In genomic region chr19:4841366-4841704, GRCh38 we compare ENCODE assay signal across 19 cellular contexts. TPM values are rescaled to one million over a fixed set of nuclear protein-coding genes. Genes with fewer than 3 reads are reported as not detected.
DNase-seq lines count a peak whose midpoint lies in the region; ATAC-seq and TF ChIP-seq lines count a peak whose summit lies in the region.
"Had no signal": no experiment of that assay in that cellular context is flagged by ENCODE, and none has a peak within 500 bp of the region (broad histone marks: within the 10 kb centered on the region; RNA-seq: fewer than 3 reads in every experiment).

No MANE protein-coding gene starts in this region.

- peaks cover 26% of the 10 kb centered on the region for H3K36me3 Mint-ChIP-seq in T-helper 2 cell treated with Interferon-gamma antibody and Interleukin-4, amounts not matched to agents 5 μg/mL and 100 μg/mL, for 36 hours (ENCODE audit: low read depth)
- peaks cover 20 to 28% of the 10 kb centered on the region in 2 donors for H3K36me3 Mint-ChIP-seq in CD4-positive, alpha-beta memory T cell
- H3K36me3 Mint-ChIP-seq in activated B cell treated with CpG ODN at 0.5 μM for 24 hours (ENCODE audit: low read depth), result peaks cover 55% of the 10 kb centered on the region
- H3K36me3 Mint-ChIP-seq: activated naive CD4-positive, alpha-beta T cell treated with anti-CD3 and anti-CD28 coated beads, Interleukin-2, amount 50 U/mL, for 24 hours had no signal

- TF ChIP-seq CTCF in activated B cell treated with CpG ODN at 0.5 μM for 24 hours (IDR thresholded peaks at IDR 0.05), result no peak
- TF ChIP-seq CTCF in fibroblast of villous mesenchyme (IDR thresholded peaks at IDR 0.05; ENCODE audit: insufficient read depth, low read depth, low read length), result no peak
- no peak for TF ChIP-seq CTCF in dorsolateral prefrontal cortex (IDR thresholded peaks at IDR 0.05 in 54 of 56, conservative IDR thresholded peaks at IDR 0.05 in 2 of 56; ENCODE audit: low read depth in 1 of 56, partially characterized antibody in 56 of 56)

- no peaks in the 10 kb centered on the region for H3K9me3 ChIP-seq in CD4-positive, alpha-beta memory T cell (ENCODE audit: control insufficient read depth in 1 of 2, low read length in 2 of 2)
- H3K9me3 ChIP-seq: breast epithelium, SK-N-SH, transverse colon had no signal

- no peak overlapping the region for H3K4me3 Mint-ChIP-seq in T-helper 2 cell treated with Interferon-gamma antibody and Interleukin-4, amounts not matched to agents 5 μg/mL and 100 μg/mL, for 36 hours
- H3K4me3 Mint-ChIP-seq in CD4-positive, alpha-beta memory T cell, result peak overlapping the region in 5 of 8 donors; percentile 5 to 82 (median 52)
- H3K4me3 Mint-ChIP-seq in activated B cell treated with CpG ODN at 0.5 μM for 24 hours, result no peak overlapping the region
- H3K4me3 Mint-ChIP-seq: activated naive CD4-positive, alpha-beta T cell treated with anti-CD3 and anti-CD28 coated beads, Interleukin-2, amount 50 U/mL, for 24 hours had no signal

- no peak for DNase-seq in T-helper 2 cell treated with Interferon-gamma antibody and Interleukin-4, amounts not matched to agents 5 μg/mL and 100 μg/mL, for 36 hours (ENCODE audit: low spot score)
- DNase-seq in T-helper 2 cell, result no peak
- no peak for DNase-seq in CD4-positive, alpha-beta memory T cell
- no peak for DNase-seq in activated B cell treated with CpG ODN at 0.5 μM for 24 hours
- DNase-seq in fibroblast of villous mesenchyme (ENCODE audit: low read depth), result peak; percentile 85
- no peak for DNase-seq in SIG-M5 treated with dmso at 0.1 percent for 504 hours (lab: John Stamatoyannopoulos, UW; ENCODE audit: unreplicated experiment)
- no peak for DNase-seq in dorsolateral prefrontal cortex
- no peak for DNase-seq in activated effector memory CD4-positive, alpha-beta T cell treated with Interleukin-2 at 50 U/mL for 16 hours
- DNase-seq: dermis blood vessel endothelial cell, DMS79 treated with DMSO at 0.1 percent for 48 hours, left colon, NCI-H1694, NCI-H82, SK-N-SH, transverse colon had no signal

- peak overlapping the region; percentile 77 for H3K27ac Mint-ChIP-seq in T-helper 2 cell treated with Interferon-gamma antibody and Interleukin-4, amounts not matched to agents 5 μg/mL and 100 μg/mL, for 36 hours
- peak overlapping the region in 6 of 7 donors; percentile 50 to 87 (median 82) for H3K27ac Mint-ChIP-seq in CD4-positive, alpha-beta memory T cell
- H3K27ac Mint-ChIP-seq in activated B cell treated with CpG ODN at 0.5 μM for 24 hours, result peak overlapping the region; percentile 31
- H3K27ac Mint-ChIP-seq: activated naive CD4-positive, alpha-beta T cell treated with anti-CD3 and anti-CD28 coated beads, Interleukin-2, amount 50 U/mL, for 24 hours had no signal

- H3K27me3 Mint-ChIP-seq in T-helper 2 cell treated with Interferon-gamma antibody and Interleukin-4, amounts not matched to agents 5 μg/mL and 100 μg/mL, for 36 hours (ENCODE audit: low read depth), result no peaks in the 10 kb centered on the region
- no peaks in the 10 kb centered on the region for H3K27me3 Mint-ChIP-seq in CD4-positive, alpha-beta memory T cell
- no peaks in the 10 kb centered on the region for H3K27me3 Mint-ChIP-seq in activated B cell treated with CpG ODN at 0.5 μM for 24 hours
- H3K27me3 Mint-ChIP-seq: activated naive CD4-positive, alpha-beta T cell treated with anti-CD3 and anti-CD28 coated beads, Interleukin-2, amount 50 U/mL, for 24 hours had no signal

- intact Hi-C loops in CD4-positive, alpha-beta memory T cell (cut with micrococcal nuclease), result no loop called here
- intact Hi-C loops in activated B cell treated with CpG ODN at 0.5 μM for 24 hours (cut with micrococcal nuclease) (no loop called here), dorsolateral prefrontal cortex (cut with DNase I) (no loop called here)

- no peak overlapping the region for H3K4me3 ChIP-seq in CD4-positive, alpha-beta memory T cell (ENCODE audit: low read length in 2 of 2)
- H3K4me3 ChIP-seq in fibroblast of villous mesenchyme (ENCODE audit: low read depth, low read length) (no peak overlapping the region), dorsolateral prefrontal cortex (no peak overlapping the region)
- H3K4me3 ChIP-seq: breast epithelium, transverse colon had no signal

- peaks cover 8% of the 10 kb centered on the region for H3K36me3 ChIP-seq in CD4-positive, alpha-beta memory T cell (ENCODE audit: insufficient read depth, low read length)
- H3K36me3 ChIP-seq: breast epithelium had no signal

- no peak for ATAC-seq in activated B cell treated with CpG ODN at 0.5 μM for 24 hours (ENCODE audit: low read depth)
- ATAC-seq: left colon, Panc1 had no signal

- H3K4me1 ChIP-seq in CD4-positive, alpha-beta memory T cell (ENCODE audit: insufficient read depth, low read length), result peaks cover 12% of the 10 kb centered on the region
- H3K4me1 ChIP-seq: breast epithelium had no signal

- H3K4me1 Mint-ChIP-seq in T-helper 2 cell treated with Interferon-gamma antibody and Interleukin-4, amounts not matched to agents 5 μg/mL and 100 μg/mL, for 36 hours (ENCODE audit: low read depth), result peaks cover 5% of the 10 kb centered on the region
- H3K4me1 Mint-ChIP-seq in CD4-positive, alpha-beta memory T cell, result peaks cover 6 to 15% (median 11%) of the 10 kb centered on the region in 4 donors
- H3K4me1 Mint-ChIP-seq in activated B cell treated with CpG ODN at 0.5 μM for 24 hours, result peaks cover 17% of the 10 kb centered on the region
- H3K4me1 Mint-ChIP-seq: activated naive CD4-positive, alpha-beta T cell treated with anti-CD3 and anti-CD28 coated beads, Interleukin-2, amount 50 U/mL, for 24 hours had no signal

- no peaks in the 10 kb centered on the region for H3K9me3 Mint-ChIP-seq in T-helper 2 cell treated with Interferon-gamma antibody and Interleukin-4, amounts not matched to agents 5 μg/mL and 100 μg/mL, for 36 hours
- no peaks in the 10 kb centered on the region for H3K9me3 Mint-ChIP-seq in CD4-positive, alpha-beta memory T cell
- no peaks in the 10 kb centered on the region for H3K9me3 Mint-ChIP-seq in activated B cell treated with CpG ODN at 0.5 μM for 24 hours
- H3K9me3 Mint-ChIP-seq: activated naive CD4-positive, alpha-beta T cell treated with anti-CD3 and anti-CD28 coated beads, Interleukin-2, amount 50 U/mL, for 24 hours had no signal

- POLR2A ChIA-PET in CD4-positive, alpha-beta memory T cell (lab: Charles Lee; ENCODE audit: partially characterized antibody), result no interaction called here
- POLR2A ChIA-PET in activated B cell treated with CpG ODN at 0.5 μM for 24 hours (lab: Charles Lee), result interaction anchor here (0.6 kb wide), 1 partner anchor 12 kb away, joined by 6 read pairs; no protein-coding TSS in a partner anchor

- peak overlapping the region; percentile 19 for H3K27ac ChIP-seq in CD4-positive, alpha-beta memory T cell (ENCODE audit: low read depth, low read length)
- no peak overlapping the region for H3K27ac ChIP-seq in dorsolateral prefrontal cortex
- H3K27ac ChIP-seq: breast epithelium, C4-2B had no signal

- H3K27me3 ChIP-seq in CD4-positive, alpha-beta memory T cell (ENCODE audit: insufficient read depth, low read length), result no peaks in the 10 kb centered on the region
- no peaks in the 10 kb centered on the region for H3K27me3 ChIP-seq in dorsolateral prefrontal cortex
- H3K27me3 ChIP-seq: breast epithelium, transverse colon had no signal

- CTCF ChIA-PET in CD4-positive, alpha-beta memory T cell (lab: Charles Lee; ENCODE audit: partially characterized antibody), result interaction anchor here (0.6 to 1.5 kb wide), 2 partner anchors 32 to 180 kb away, joined by 4 read pairs; no protein-coding TSS in a partner anchor
- CTCF ChIA-PET in activated B cell treated with CpG ODN at 0.5 μM for 24 hours (lab: Charles Lee), result no interaction called here

RNA-seq across cellular contexts. Expression of gene TICAM1, which starts 9.8 kb away (rescaled TPM):
- total RNA-seq in CD4-positive, alpha-beta memory T cell, result 10 to 100 TPM; 16.0 to 17.9 TPM
- polyA plus RNA-seq in CD4-positive, alpha-beta memory T cell, result 10 to 100 TPM in 1 of 2 donors, 1 to 10 TPM in 1; 2.2 to 18.1 TPM
- total RNA-seq in activated B cell treated with CpG ODN at 0.5 μM for 24 hours (34.4 and 39.4 TPM in 2 replicates), fibroblast of villous mesenchyme (3.2 and 3.5 TPM in 2 replicates), dorsolateral prefrontal cortex (10 to 100 TPM in 114 of 120 experiments, 1 to 10 TPM in 6; 8.8 to 19.8 (median 13.4) TPM)

RNA-seq across cellular contexts. Expression of gene PLIN3, which starts 26.1 kb away (rescaled TPM):
- total RNA-seq in CD4-positive, alpha-beta memory T cell, result 10 to 100 TPM; 16.0 to 18.2 TPM
- polyA plus RNA-seq in CD4-positive, alpha-beta memory T cell, result 10 to 100 TPM; 30.1 to 50.1 TPM
- total RNA-seq in activated B cell treated with CpG ODN at 0.5 μM for 24 hours (28.7 and 29.0 TPM in 2 replicates), fibroblast of villous mesenchyme (191 and 193 TPM in 2 replicates), dorsolateral prefrontal cortex (100 to 1,000 TPM in 2 of 120 experiments, 10 to 100 TPM in 118; 10.5 to 104 (median 28.0) TPM)

RNA-seq across cellular contexts. Expression of gene FEM1A, which starts 49.8 kb away (rescaled TPM):
- total RNA-seq in CD4-positive, alpha-beta memory T cell, result 10 to 100 TPM; 16.7 TPM
- polyA plus RNA-seq in CD4-positive, alpha-beta memory T cell, result 1 to 10 TPM; 1.3 to 3.1 TPM
- total RNA-seq in activated B cell treated with CpG ODN at 0.5 μM for 24 hours (16.7 and 17.9 TPM in 2 replicates), fibroblast of villous mesenchyme (12.6 and 13.8 TPM in 2 replicates), dorsolateral prefrontal cortex (10 to 100 TPM; 12.6 to 24.5 (median 16.8) TPM)

Comparison
In these comparisons a context has a peak if more than half of its experiments do, and no peak if none do; other contexts are left out.
1. H3K27ac Mint-ChIP-seq: peak in every context shown above with its lines; median percentile 82 in CD4-positive, alpha-beta memory T cell; 77 in T-helper 2 cell treated with Interferon-gamma antibody and Interleukin-4, amounts not matched to agents 5 μg/mL and 100 μg/mL, for 36 hours; 31 in activated B cell treated with CpG ODN at 0.5 μM for 24 hours.
2. H3K4me3 Mint-ChIP-seq: peak in CD4-positive, alpha-beta memory T cell (5 of 8); none in T-helper 2 cell treated with Interferon-gamma antibody and Interleukin-4, amounts not matched to agents 5 μg/mL and 100 μg/mL, for 36 hours (single experiment) and activated B cell treated with CpG ODN at 0.5 μM for 24 hours (single experiment).